Comparison of ENCODE assay signal across 7 cellular contexts in the genomic region with DNA sequence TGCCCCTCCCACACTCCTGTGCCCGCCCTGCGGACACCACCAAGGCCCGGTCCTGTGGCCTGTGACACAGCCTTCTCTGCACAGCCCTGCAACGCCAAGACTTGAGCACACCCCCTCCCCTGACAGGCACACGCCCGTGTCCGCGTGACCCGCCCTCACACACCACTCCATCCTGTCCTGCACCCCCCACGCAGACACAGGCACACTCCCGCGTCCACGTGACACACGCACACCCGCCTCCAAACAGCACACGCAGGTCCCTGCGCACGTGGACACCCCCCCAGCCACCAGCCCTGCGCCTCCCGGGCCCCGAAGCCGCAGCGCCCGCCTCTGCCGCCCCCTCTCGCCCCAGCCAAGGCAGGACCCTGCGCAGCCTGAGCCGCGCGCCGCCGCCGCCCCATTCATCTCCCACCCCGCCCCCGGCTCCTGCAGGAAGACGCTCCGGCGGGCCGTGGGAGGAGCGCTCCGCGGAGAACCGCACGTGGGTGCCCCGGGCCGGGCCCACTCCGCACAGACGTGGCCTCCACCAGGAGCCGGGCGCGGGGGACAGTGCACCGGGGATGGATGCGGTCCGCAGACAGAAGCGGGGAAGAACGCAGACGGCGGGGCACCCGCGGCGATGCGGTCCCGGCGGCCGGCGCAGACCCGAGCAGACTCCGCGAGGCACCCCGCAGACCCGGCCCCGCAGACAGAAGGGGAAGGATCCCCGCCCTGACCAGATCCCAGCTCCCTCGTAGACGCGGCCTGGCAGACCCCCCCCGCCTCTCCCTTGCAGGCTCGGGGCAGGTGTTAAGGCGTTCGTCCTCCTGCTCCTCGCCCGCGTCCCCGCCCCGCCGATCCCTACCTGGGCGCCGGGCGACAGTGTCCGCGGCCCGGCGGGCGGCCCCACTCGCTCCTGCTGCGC. TPM values are rescaled to one million over a fixed set of nuclear protein-coding genes. Genes with fewer than 3 reads are reported as not detected.
DNase-seq lines count a peak whose midpoint lies in the region; ATAC-seq, FAIRE-seq and TF ChIP-seq lines count a peak whose summit lies in the region.

No MANE protein-coding gene starts in this region.

- TF ChIP-seq CTCF in epithelial cell of proximal tubule (conservative IDR thresholded peaks at IDR 0.05; ENCODE audit: low read depth, low read length): no peak

- DNase-seq in GM12891 (ENCODE audit: insufficient read length, low spot score) (peak; percentile 58), NT2/D1 (ENCODE audit: low read depth, low spot score) (no peak), activated T-cell treated with anti-CD3 and anti-CD28 coated beads for 24 hours (ENCODE audit: low read depth) (peak; percentile 38), epithelial cell of proximal tubule (ENCODE audit: low read depth) (no peak), mucosa of gallbladder (ENCODE audit: low spot score) (peak; percentile 78)
- peak; percentile 38 to 45 for DNase-seq in stimulated activated CD8-positive, alpha-beta memory T cell treated with anti-CD3 and anti-CD28 coated beads, Interleukin-7, amount 100 ng/mL, for 1 hour (ENCODE audit: low read depth in 2 of 2)

- no peak for TF ChIP-seq POLR2A in GM12891 (IDR thresholded peaks at IDR 0.05; ENCODE audit: low read depth, low read length)

- peaks cover 15% of the 10 kb centered on the region for H3K27me3 ChIP-seq in NT2/D1 (ENCODE audit: insufficient read depth, insufficient read length)

- H3K36me3 ChIP-seq in NT2/D1 (ENCODE audit: insufficient read depth, insufficient read length, low read length): no peaks in the 10 kb centered on the region

- peaks cover 25% of the 10 kb centered on the region for H3K4me1 ChIP-seq in NT2/D1 (ENCODE audit: insufficient read depth, insufficient read length)

- no peaks in the 10 kb centered on the region for H3K9me3 ChIP-seq in NT2/D1 (ENCODE audit: insufficient read depth, low read length)

- peak overlapping the region; percentile 68 for H3K4me3 ChIP-seq in NT2/D1 (ENCODE audit: insufficient read length, low read depth)
- peak overlapping the region; percentile 73 for H3K4me3 ChIP-seq in epithelial cell of proximal tubule (ENCODE audit: low read depth, low read length)

- peak; percentile 97 for FAIRE-seq in GM12891 (lab: Jason Lieb, UNC)

- peak overlapping the region; percentile 77 for H3K9ac ChIP-seq in NT2/D1 (ENCODE audit: insufficient read length, low read depth)

- peak; percentile 7 for ATAC-seq in HG02884 (IDR thresholded peaks at IDR 0.05; ENCODE audit: unreplicated experiment)

TF ChIP-seq in GM12891, 5 proteins besides CTCF, POLR2A, EP300 and RAD21:
- no peak for TF ChIP-seq PAX5 (IDR thresholded peaks at IDR 0.05; ENCODE audit: insufficient read depth, low read length, severe bottlenecking)
- no peak for TF ChIP-seq POLR2AphosphoS5 (IDR thresholded peaks at IDR 0.05; ENCODE audit: low read depth, low read length)
- TF ChIP-seq SPI1 (IDR thresholded peaks at IDR 0.05; ENCODE audit: low read depth, low read length): no peak
TF ChIP-seq in GM12891: peak in this region for 0.

RNA-seq across cellular contexts. Expression of a gene that starts 0.5 kb away (rescaled TPM):
- polyA plus RNA-seq in GM12891 (2012; ENCODE audit: low read depth, missing spikeins): 0.64 TPM
- 5.9 and 7.1 TPM in 2 replicates for total RNA-seq in epithelial cell of proximal tubule
- 6.6 TPM for total RNA-seq in mucosa of gallbladder

RNA-seq across cellular contexts. Expression of a gene that starts 23.9 kb away (rescaled TPM):
- 1.1 TPM for polyA plus RNA-seq in GM12891 (2012; ENCODE audit: low read depth, missing spikeins)
- total RNA-seq in epithelial cell of proximal tubule (not detected in 2 replicates), mucosa of gallbladder (2.8 TPM)

RNA-seq across cellular contexts. Expression of a gene that starts 46.3 kb away (rescaled TPM):
- 14.4 TPM for polyA plus RNA-seq in GM12891 (2012; ENCODE audit: low read depth, missing spikeins)
- total RNA-seq in epithelial cell of proximal tubule (15.2 and 16.4 TPM in 2 replicates), mucosa of gallbladder (39.0 TPM)

Comparison
In these comparisons a context has a peak if more than half of its experiments do, and no peak if none do; other contexts are left out.
1. DNase-seq: peak in GM12891 (single experiment), activated T-cell treated with anti-CD3 and anti-CD28 coated beads for 24 hours (single experiment), mucosa of gallbladder (single experiment) and stimulated activated CD8-positive, alpha-beta memory T cell treated with anti-CD3 and anti-CD28 coated beads, Interleukin-7, amount 100 ng/mL, for 1 hour (2 of 2); none in NT2/D1 (single experiment) and epithelial cell of proximal tubule (single experiment).